13 cellular contexts compared by ENCODE assay signal in the genomic region with DNA sequence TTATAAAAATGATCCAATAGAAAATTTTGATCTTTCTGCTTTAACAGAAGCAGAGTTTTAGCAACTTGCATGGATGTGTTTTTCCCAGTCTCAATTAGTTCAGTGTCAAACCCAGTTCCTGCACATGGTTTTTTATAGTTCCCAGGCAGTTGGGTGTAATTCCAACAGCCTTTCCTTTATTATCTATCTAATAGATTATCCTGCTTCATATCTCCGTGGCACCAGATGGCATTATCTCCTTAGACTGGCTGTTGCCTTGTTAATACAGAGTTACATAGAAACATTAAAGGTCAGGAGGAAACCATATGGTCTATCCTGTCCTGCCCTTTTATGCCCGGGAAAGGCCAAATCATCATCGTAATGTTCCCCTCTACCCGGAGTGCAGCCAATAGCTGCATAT.
"Had no signal": no experiment of that assay in that cellular context is flagged by ENCODE, and none has a peak within 500 bp of the region (broad histone marks: within the 10 kb centered on the region; RNA-seq: fewer than 3 reads in every experiment).

No MANE protein-coding gene starts in this region.

- H3K4me3 ChIP-seq: ovary, thoracic aorta had no signal

- H3K36me3 Mint-ChIP-seq: naive thymus-derived CD4-positive, alpha-beta T cell; stimulated activated effector memory CD8-positive, alpha-beta T cell treated with anti-CD3 and anti-CD28 coated beads, Interleukin-12 subunit alpha, Interleukin-12 subunit beta, amount 100 ng/mL, for 72 hours had no signal

- H3K27ac Mint-ChIP-seq: dendritic cell treated with granulocyte-macrophage colony-stimulating factor and Interleukin-4, amounts not matched to agents 40 ng/mL and 50 ng/mL, for 4 days; effector memory CD8-positive, alpha-beta T cell; naive thymus-derived CD4-positive, alpha-beta T cell; stimulated activated effector memory CD8-positive, alpha-beta T cell treated with anti-CD3 and anti-CD28 coated beads, Interleukin-12 subunit alpha, Interleukin-12 subunit beta, amount 100 ng/mL, for 72 hours had no signal

- H3K36me3 ChIP-seq: brain microvascular endothelial cell, ovary, thoracic aorta had no signal

- H3K27ac ChIP-seq: brain microvascular endothelial cell, epithelial cell of prostate, ovary, thoracic aorta had no signal

- H3K27me3 ChIP-seq: brain microvascular endothelial cell, ovary had no signal

- DNase-seq: activated CD4-positive, CD25-positive, alpha-beta regulatory T cell treated with anti-CD3 and anti-CD28 coated beads, Interleukin-2, amount 50 U/mL, for 72 hours; activated naive CD4-positive, alpha-beta T cell; activated T-cell treated with anti-CD3 and anti-CD28 coated beads for 4 hours; anterior cingulate cortex; brain microvascular endothelial cell; effector memory CD8-positive, alpha-beta T cell; head of caudate nucleus; naive thymus-derived CD4-positive, alpha-beta T cell; ovary had no signal

- H3K9me3 Mint-ChIP-seq: dendritic cell treated with granulocyte-macrophage colony-stimulating factor and Interleukin-4, amounts not matched to agents 40 ng/mL and 50 ng/mL, for 4 days; stimulated activated effector memory CD8-positive, alpha-beta T cell treated with anti-CD3 and anti-CD28 coated beads, Interleukin-12 subunit alpha, Interleukin-12 subunit beta, amount 100 ng/mL, for 72 hours had no signal

- H3K4me3 Mint-ChIP-seq: dendritic cell treated with granulocyte-macrophage colony-stimulating factor and Interleukin-4, amounts not matched to agents 40 ng/mL and 50 ng/mL, for 4 days; effector memory CD8-positive, alpha-beta T cell; naive thymus-derived CD4-positive, alpha-beta T cell; stimulated activated effector memory CD8-positive, alpha-beta T cell treated with anti-CD3 and anti-CD28 coated beads, Interleukin-12 subunit alpha, Interleukin-12 subunit beta, amount 100 ng/mL, for 72 hours had no signal

- H3K27me3 Mint-ChIP-seq: dendritic cell treated with granulocyte-macrophage colony-stimulating factor and Interleukin-4, amounts not matched to agents 40 ng/mL and 50 ng/mL, for 4 days; effector memory CD8-positive, alpha-beta T cell had no signal

- H3K9me3 ChIP-seq: ovary, thoracic aorta had no signal

- H3K4me1 Mint-ChIP-seq: naive thymus-derived CD4-positive, alpha-beta T cell; stimulated activated effector memory CD8-positive, alpha-beta T cell treated with anti-CD3 and anti-CD28 coated beads, Interleukin-12 subunit alpha, Interleukin-12 subunit beta, amount 100 ng/mL, for 72 hours had no signal
